Comparison of ENCODE assay signal across 8 cellular contexts in the genomic region with DNA sequence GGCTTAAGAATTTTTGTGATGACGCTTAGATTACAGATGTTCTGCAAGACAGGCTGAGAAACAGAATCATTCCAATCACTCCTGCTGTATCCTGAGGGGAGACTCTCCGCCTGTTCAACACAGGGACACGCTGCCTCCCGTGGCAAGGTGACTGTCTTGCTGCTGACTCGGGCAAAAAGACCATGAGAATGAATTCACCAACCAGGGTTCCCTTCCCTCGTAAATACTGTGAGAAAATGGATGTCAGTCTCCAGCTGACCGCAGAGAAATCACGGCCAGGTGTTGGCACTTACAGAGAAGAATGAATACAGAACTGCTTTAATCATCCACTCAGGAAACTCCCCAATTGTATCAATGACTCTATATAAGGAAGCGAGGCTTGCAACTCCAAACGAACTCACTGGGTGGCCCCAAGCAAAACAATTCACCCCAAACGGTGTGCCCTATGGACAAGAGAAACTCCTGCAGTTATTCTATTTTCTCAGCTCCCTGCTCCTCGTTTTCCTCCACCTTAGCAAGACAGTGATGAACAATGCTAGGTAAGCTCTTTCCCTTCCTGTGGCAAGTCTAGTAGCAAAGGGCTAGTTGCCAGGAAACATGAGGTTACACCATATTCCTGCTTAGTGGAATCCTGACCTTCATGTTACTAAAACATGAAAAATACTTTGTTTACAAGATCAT. TPM values are rescaled to one million over a fixed set of nuclear protein-coding genes. Genes with fewer than 3 reads are reported as not detected.
DNase-seq lines count a peak whose midpoint lies in the region; ATAC-seq and TF ChIP-seq lines count a peak whose summit lies in the region.

No MANE protein-coding gene starts in this region.

- no peaks in the 10 kb centered on the region for H3K27me3 ChIP-seq in GM23338 (ENCODE audit: insufficient read depth)

- no peak overlapping the region for H2AFZ ChIP-seq in GM23338

- peaks cover 28% of the 10 kb centered on the region; the same call in 1 of the 2 replicates for H3F3A ChIP-seq in GM23338 (replicated peaks; ENCODE audit: low read depth)

- H3K27ac ChIP-seq in GM23338 (ENCODE audit: low read depth), result peak overlapping the region; percentile 96
- peak overlapping the region; percentile 27 to 51 for H3K27ac ChIP-seq in coronary artery

- H3K9me2 ChIP-seq in GM23338 (ENCODE audit: insufficient read depth), result no peaks in the 10 kb centered on the region

- H3K27me3 Mint-ChIP-seq in GM23338 (ENCODE audit: insufficient read depth, low read depth, poor library complexity) (peaks cover 23% of the 10 kb centered on the region), naive B cell (no peaks in the 10 kb centered on the region)

- H3K4me1 Mint-ChIP-seq in GM23338 (peaks cover 84% of the 10 kb centered on the region), naive B cell (peaks cover 57 to 80% (median 63%) of the 10 kb centered on the region in 3 donors)

- TF ChIP-seq CTCF in GM23338 (conservative IDR thresholded peaks at IDR 0.05; ENCODE audit: low read depth in 2 of 2) (peak; percentile 8 to 21; a peak in 2 of 4 replicates), coronary artery (IDR thresholded peaks at IDR 0.05) (no peak)

- DNase-seq in DMS79 treated with DMSO at 0.1 percent for 48 hours (lab: John Stamatoyannopoulos, UW) (peak; percentile 75), GM23338 (ENCODE audit: low spot score) (peak; percentile 80), NCI-H146 (lab: John Stamatoyannopoulos, UW) (peak; percentile 80), coronary artery (ENCODE audit: low spot score) (no peak), naive B cell (peak; percentile 48), pons (ENCODE audit: low spot score) (no peak)
- DNase-seq in activated T-cell treated with anti-CD3 and anti-CD28 coated beads, Interleukin-2, amount 50 U/mL, for 48 hours, result no peak

- H3K4me3 Mint-ChIP-seq in GM23338, result peak overlapping the region; percentile 58
- peak overlapping the region; percentile 1 to 81 (median 74) for H3K4me3 Mint-ChIP-seq in naive B cell

- H3K4me3 ChIP-seq in GM23338 (peak overlapping the region; percentile 23; the same call in 1 of the 2 replicates), coronary artery (no peak overlapping the region)

- peaks cover 82% of the 10 kb centered on the region for H3K79me2 ChIP-seq in GM23338 (replicated peaks; ENCODE audit: insufficient read depth)

- H4K20me1 ChIP-seq in GM23338 (replicated peaks; ENCODE audit: insufficient read depth), result no peaks in the 10 kb centered on the region

- ATAC-seq in GM23338 (peak; percentile 57), naive B cell (ENCODE audit: low read depth in 2 of 2) (peak; percentile 79 to 82), GM19397 (IDR thresholded peaks at IDR 0.05; ENCODE audit: unreplicated experiment) (no peak)

- H3K9me3 Mint-ChIP-seq in GM23338 (peaks cover 3% of the 10 kb centered on the region; the same call in 2 of the 3 replicates), naive B cell (no peaks in the 10 kb centered on the region)

- H3K36me3 Mint-ChIP-seq in GM23338 (ENCODE audit: low read depth) (peaks cover 9% of the 10 kb centered on the region; the same call in 2 of the 3 replicates), naive B cell (peaks cover 0 to 8% of the 10 kb centered on the region in 2 donors)

- no peaks in the 10 kb centered on the region for H3K36me3 ChIP-seq in GM23338 (ENCODE audit: insufficient read depth)

- H3K27ac Mint-ChIP-seq in GM23338, result peak overlapping the region; percentile 99
- H3K27ac Mint-ChIP-seq in naive B cell, result peak overlapping the region; percentile 84 to 98 (median 94)

- peak overlapping the region; percentile 66 for H3K4me2 ChIP-seq in GM23338

- H3K4me1 ChIP-seq in GM23338 (ENCODE audit: insufficient read depth), result peaks cover 73% of the 10 kb centered on the region

TF ChIP-seq in GM23338, 12 proteins besides CTCF, POLR2A, EP300 and RAD21 (continues in another document):
- no peak for TF ChIP-seq CREB1 (CRISPR knock-in tag; IDR thresholded peaks at IDR 0.05; ENCODE audit: low read depth)
- TF ChIP-seq, protein P1, sequence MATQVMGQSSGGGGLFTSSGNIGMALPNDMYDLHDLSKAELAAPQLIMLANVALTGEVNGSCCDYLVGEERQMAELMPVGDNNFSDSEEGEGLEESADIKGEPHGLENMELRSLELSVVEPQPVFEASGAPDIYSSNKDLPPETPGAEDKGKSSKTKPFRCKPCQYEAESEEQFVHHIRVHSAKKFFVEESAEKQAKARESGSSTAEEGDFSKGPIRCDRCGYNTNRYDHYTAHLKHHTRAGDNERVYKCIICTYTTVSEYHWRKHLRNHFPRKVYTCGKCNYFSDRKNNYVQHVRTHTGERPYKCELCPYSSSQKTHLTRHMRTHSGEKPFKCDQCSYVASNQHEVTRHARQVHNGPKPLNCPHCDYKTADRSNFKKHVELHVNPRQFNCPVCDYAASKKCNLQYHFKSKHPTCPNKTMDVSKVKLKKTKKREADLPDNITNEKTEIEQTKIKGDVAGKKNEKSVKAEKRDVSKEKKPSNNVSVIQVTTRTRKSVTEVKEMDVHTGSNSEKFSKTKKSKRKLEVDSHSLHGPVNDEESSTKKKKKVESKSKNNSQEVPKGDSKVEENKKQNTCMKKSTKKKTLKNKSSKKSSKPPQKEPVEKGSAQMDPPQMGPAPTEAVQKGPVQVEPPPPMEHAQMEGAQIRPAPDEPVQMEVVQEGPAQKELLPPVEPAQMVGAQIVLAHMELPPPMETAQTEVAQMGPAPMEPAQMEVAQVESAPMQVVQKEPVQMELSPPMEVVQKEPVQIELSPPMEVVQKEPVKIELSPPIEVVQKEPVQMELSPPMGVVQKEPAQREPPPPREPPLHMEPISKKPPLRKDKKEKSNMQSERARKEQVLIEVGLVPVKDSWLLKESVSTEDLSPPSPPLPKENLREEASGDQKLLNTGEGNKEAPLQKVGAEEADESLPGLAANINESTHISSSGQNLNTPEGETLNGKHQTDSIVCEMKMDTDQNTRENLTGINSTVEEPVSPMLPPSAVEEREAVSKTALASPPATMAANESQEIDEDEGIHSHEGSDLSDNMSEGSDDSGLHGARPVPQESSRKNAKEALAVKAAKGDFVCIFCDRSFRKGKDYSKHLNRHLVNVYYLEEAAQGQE (IDR thresholded peaks at IDR 0.05; ENCODE audit: unreplicated experiment), result no peak
- TF ChIP-seq POLR2AphosphoS5 (IDR thresholded peaks at IDR 0.05; ENCODE audit: low read depth), result peak; percentile 28; the same call in 1 of the 2 replicates
- no peak for TF ChIP-seq EZH2phosphoT487 (IDR thresholded peaks at IDR 0.05; ENCODE audit: unreplicated experiment)
- no peak for TF ChIP-seq STAT1 (IDR thresholded peaks at IDR 0.05; ENCODE audit: unreplicated experiment)
- TF ChIP-seq ZNF331 (CRISPR knock-in tag; IDR thresholded peaks at IDR 0.05; ENCODE audit: low read depth), result no peak
- TF ChIP-seq JUNB (IDR thresholded peaks at IDR 0.05; ENCODE audit: unreplicated experiment), result no peak
- peak; percentile 79 for TF ChIP-seq NANOG (IDR thresholded peaks at IDR 0.05; ENCODE audit: borderline replicate concordance)
- no peak for TF ChIP-seq ZNF114 (CRISPR knock-in tag; IDR thresholded peaks at IDR 0.05)
- TF ChIP-seq ETS1 (IDR thresholded peaks at IDR 0.05), result no peak; the same call in 1 of the 2 replicates

RNA-seq across cellular contexts. Expression of gene GNA12, which starts 22.8 kb away (rescaled TPM):
- total RNA-seq in GM23338 (2014; rRNA removed; shearing (Covaris generic)), result 87.7 and 99.8 TPM in 2 replicates
- polyA plus RNA-seq in GM23338 (2016; fragmentation: Nextera tagmentation; extraction: Ambion mirVana) (24.0 and 25.2 TPM in 2 replicates), naive B cell (ENCODE audit: low read depth in 6 of 6) (10 to 100 TPM; 26.6 to 43.8 (median 34.8) TPM)

Comparison
In these comparisons a context has a peak if more than half of its experiments do, and no peak if none do; other contexts are left out.
1. DNase-seq: peak in DMS79 treated with DMSO at 0.1 percent for 48 hours (single experiment), GM23338 (single experiment), NCI-H146 (single experiment) and naive B cell (single experiment); none in coronary artery (single experiment), pons (single experiment) and activated T-cell treated with anti-CD3 and anti-CD28 coated beads, Interleukin-2, amount 50 U/mL, for 48 hours (0 of 2).